In the genomic region with DNA sequence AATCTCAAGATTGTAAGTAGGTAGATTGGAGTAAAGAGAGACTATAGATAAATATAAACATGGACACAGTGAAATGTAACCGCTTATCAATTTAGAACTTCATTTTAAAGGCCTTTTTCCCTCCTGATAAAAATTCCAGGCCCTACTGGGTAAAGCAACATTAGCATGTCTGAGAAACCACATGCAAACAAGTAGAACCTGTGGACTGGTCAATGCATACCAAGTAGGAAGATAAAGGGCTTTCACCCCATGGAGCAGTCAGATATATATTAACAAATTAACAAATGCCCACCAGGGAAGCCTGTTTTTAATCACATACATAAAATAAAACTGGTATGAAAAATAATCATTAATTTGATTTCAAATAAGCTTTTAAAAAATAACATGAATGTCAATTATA, we compare ENCODE assay signal across 19 cellular contexts. TPM values are rescaled to one million over a fixed set of nuclear protein-coding genes. Genes with fewer than 3 reads are reported as not detected.
A peak's percentile ranks its signal among the peaks of the same experiment; 100 is the strongest.
DNase-seq lines count a peak whose midpoint lies in the region; ATAC-seq, FAIRE-seq and TF ChIP-seq lines count a peak whose summit lies in the region.
"Had no signal": no experiment of that assay in that cellular context is flagged by ENCODE, and none has a peak within 500 bp of the region (broad histone marks: within the 10 kb centered on the region; RNA-seq: fewer than 3 reads in every experiment).

No MANE protein-coding gene starts in this region.

- no peaks in the 10 kb centered on the region for H3K9me3 Mint-ChIP-seq in GM23338
- H3K9me3 Mint-ChIP-seq: CD4-positive, alpha-beta memory T cell; HFFc6 had no signal

- H3K4me1 Mint-ChIP-seq in GM23338, result peaks cover 17% of the 10 kb centered on the region

- H3F3A ChIP-seq in GM23338 (replicated peaks; ENCODE audit: low read depth), result no peaks in the 10 kb centered on the region

- peak; percentile 39 for FAIRE-seq in frontal cortex (lab: Jason Lieb, UNC)
- FAIRE-seq: GM12878, H1 had no signal

- no peaks in the 10 kb centered on the region for H3K9me3 ChIP-seq in HEK293 (ENCODE audit: control insufficient read depth, insufficient read depth, low read depth, low read length)
- no peaks in the 10 kb centered on the region for H3K9me3 ChIP-seq in tibial nerve
- H3K9me3 ChIP-seq: BLaER1 had no signal

- H4K20me1 ChIP-seq in GM23338 (replicated peaks; ENCODE audit: insufficient read depth), result no peaks in the 10 kb centered on the region
- H4K20me1 ChIP-seq: BLaER1 had no signal

- CTCF ChIA-PET in HEK293 (lab: Yijun Ruan, JAX), result no interaction called here

- peaks cover 13% of the 10 kb centered on the region for H3K36me3 ChIP-seq in GM23338 (ENCODE audit: insufficient read depth)
- H3K36me3 ChIP-seq in HEK293 (ENCODE audit: control insufficient read depth in 2 of 2, insufficient read depth in 1 of 2, low read length in 2 of 2), result peaks cover 17 to 69% of the 10 kb centered on the region in 2 experiments; a peak in 2 of 3 replicates
- H3K36me3 ChIP-seq in tibial nerve, result peaks cover 0 to 28% (median 0%) of the 10 kb centered on the region in 3 donors

- no peak for TF ChIP-seq EP300 in tibial nerve (IDR thresholded peaks at IDR 0.05)

- H3K27ac ChIP-seq in GM23338 (ENCODE audit: low read depth), result no peak overlapping the region
- H3K27ac ChIP-seq in HEK293 (ENCODE audit: extremely low read depth, low read depth, low read length), result no peak overlapping the region
- H3K27ac ChIP-seq in tibial nerve, result no peak overlapping the region
- H3K27ac ChIP-seq: BLaER1, HL-60 had no signal

- DNase-seq in GM23338 (ENCODE audit: low spot score) (peak; percentile 10), frontal cortex (ENCODE audit: low spot score in 2 of 2) (no peak), iPS-NIHi11 (ENCODE audit: low spot score) (peak; percentile 22), tibial nerve (ENCODE audit: low spot score in 2 of 2) (no peak), Kasumi-1 (lab: John Stamatoyannopoulos, UW) (no peak)
- DNase-seq: 8988T; Calu3; CD4-positive, alpha-beta memory T cell; DMS79 treated with DMSO at 0.1 percent for 48 hours; HCEC 1CT; HFFc6 had no signal

- TF ChIP-seq CTCF in GM23338 (conservative IDR thresholded peaks at IDR 0.05; ENCODE audit: low read depth in 2 of 2) (no peak), HEK293 (tag by site-specific recombination; IDR thresholded peaks at IDR 0.05) (no peak), tibial nerve (IDR thresholded peaks at IDR 0.05) (no peak)

- peak; percentile 74 for ATAC-seq in GM23338
- no peak for ATAC-seq in HG02642 (IDR thresholded peaks at IDR 0.05; ENCODE audit: poor library complexity, unreplicated experiment)
- ATAC-seq in HG02678 (IDR thresholded peaks at IDR 0.05; ENCODE audit: unreplicated experiment), result no peak
- ATAC-seq: GM12878 had no signal

- H3K9me2 ChIP-seq in GM23338 (ENCODE audit: insufficient read depth), result no peaks in the 10 kb centered on the region

- H3K4me3 Mint-ChIP-seq in GM23338, result peak overlapping the region; percentile 4; the same call in 1 of the 3 replicates
- H3K4me3 Mint-ChIP-seq: CD14-positive monocyte; CD4-positive, alpha-beta memory T cell; HFFc6 had no signal

- H3K79me2 ChIP-seq in GM23338 (replicated peaks; ENCODE audit: insufficient read depth), result no peaks in the 10 kb centered on the region

- POLR2A ChIA-PET in HEK293 (lab: Yijun Ruan, JAX), result no interaction called here

- peak overlapping the region; percentile 50 for H3K27ac Mint-ChIP-seq in GM23338
- H3K27ac Mint-ChIP-seq: CD4-positive, alpha-beta memory T cell; HFFc6 had no signal

- 100% methylated on average over 1 of the region's 1 CpG for WGBS in tibial nerve, 2 donors

- no peak for TF ChIP-seq POLR2A in tibial nerve (IDR thresholded peaks at IDR 0.05)

- H3K4me3 ChIP-seq in GM23338 (no peak overlapping the region), HEK293 (ENCODE audit: low read depth, low read length) (no peak overlapping the region), tibial nerve (no peak overlapping the region)
- H3K4me3 ChIP-seq: BLaER1, GM12878 had no signal

- H2AFZ ChIP-seq in GM23338, result no peak overlapping the region

- H3K27me3 ChIP-seq in GM23338 (ENCODE audit: insufficient read depth) (no peaks in the 10 kb centered on the region), tibial nerve (no peaks in the 10 kb centered on the region)
- H3K27me3 ChIP-seq: BLaER1 had no signal

- peaks cover 59% of the 10 kb centered on the region for H3K36me3 Mint-ChIP-seq in GM23338 (ENCODE audit: low read depth)

- no peak overlapping the region for H3K4me2 ChIP-seq in GM23338
- H3K4me2 ChIP-seq: BLaER1 had no signal

- H3K4me1 ChIP-seq in GM23338 (ENCODE audit: insufficient read depth) (peaks cover 9% of the 10 kb centered on the region), HEK293 (ENCODE audit: control insufficient read depth, insufficient read depth, low read length) (no peaks in the 10 kb centered on the region; the same call in 1 of the 2 replicates), tibial nerve (no peaks in the 10 kb centered on the region)
- H3K4me1 ChIP-seq: BLaER1 had no signal

- H3K27me3 Mint-ChIP-seq in GM23338 (ENCODE audit: insufficient read depth, low read depth, poor library complexity), result peaks cover 3% of the 10 kb centered on the region
- H3K27me3 Mint-ChIP-seq: CD4-positive, alpha-beta memory T cell had no signal

TF ChIP-seq in GM23338, 12 proteins besides CTCF, POLR2A, EP300 and RAD21:
- no peak for TF ChIP-seq NANOG (IDR thresholded peaks at IDR 0.05; ENCODE audit: borderline replicate concordance)
- no peak for TF ChIP-seq POLR2AphosphoS5 (IDR thresholded peaks at IDR 0.05; ENCODE audit: low read depth)
- TF ChIP-seq EZH2phosphoT487 (IDR thresholded peaks at IDR 0.05; ENCODE audit: unreplicated experiment), result no peak
- TF ChIP-seq, protein P1, sequence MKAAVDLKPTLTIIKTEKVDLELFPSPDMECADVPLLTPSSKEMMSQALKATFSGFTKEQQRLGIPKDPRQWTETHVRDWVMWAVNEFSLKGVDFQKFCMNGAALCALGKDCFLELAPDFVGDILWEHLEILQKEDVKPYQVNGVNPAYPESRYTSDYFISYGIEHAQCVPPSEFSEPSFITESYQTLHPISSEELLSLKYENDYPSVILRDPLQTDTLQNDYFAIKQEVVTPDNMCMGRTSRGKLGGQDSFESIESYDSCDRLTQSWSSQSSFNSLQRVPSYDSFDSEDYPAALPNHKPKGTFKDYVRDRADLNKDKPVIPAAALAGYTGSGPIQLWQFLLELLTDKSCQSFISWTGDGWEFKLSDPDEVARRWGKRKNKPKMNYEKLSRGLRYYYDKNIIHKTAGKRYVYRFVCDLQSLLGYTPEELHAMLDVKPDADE (IDR thresholded peaks at IDR 0.05), result no peak
TF ChIP-seq in GM23338: peak in this region for 0.

TF ChIP-seq in HEK293, 187 proteins besides CTCF, POLR2A, EP300 and RAD21:
- peak; percentile 34; the same call in 1 of the 2 replicates for TF ChIP-seq SCRT2 (tag by site-specific recombination; IDR thresholded peaks at IDR 0.05)
- no peak for TF ChIP-seq ZSCAN23 (tag by site-specific recombination; IDR thresholded peaks at IDR 0.05)
TF ChIP-seq in HEK293: peak in this region for 1.

RNA-seq across cellular contexts. Expression of a gene that starts 8.1 kb away (rescaled TPM):
- total RNA-seq in GM23338 (2014; rRNA removed; shearing (Covaris generic)), result 50.6 and 72.4 TPM in 2 replicates
- polyA plus RNA-seq in GM23338 (2016; fragmentation: Nextera tagmentation; extraction: Ambion mirVana), result 46.2 and 53.5 TPM in 2 replicates
- total RNA-seq in frontal cortex (40.8 TPM), tibial nerve (10 to 100 TPM; 11.0 to 21.9 (median 17.8) TPM)

Comparison
In these comparisons a context has a peak if more than half of its experiments do, and no peak if none do; other contexts are left out.
1. DNase-seq: peak in GM23338 (single experiment) and iPS-NIHi11 (single experiment); none in frontal cortex (0 of 2), tibial nerve (0 of 2) and Kasumi-1 (0 of 2).